20 cellular contexts compared by ENCODE assay signal in genomic region chr9:97276310-97276852, GRCh38.
"Had no signal": no experiment of that assay in that cellular context is flagged by ENCODE, and none has a peak within 500 bp of the region (broad histone marks: within the 10 kb centered on the region; RNA-seq: fewer than 3 reads in every experiment).

No MANE protein-coding gene starts in this region.

- H3K27me3 ChIP-seq: colonic mucosa, gastrocnemius medialis, heart right ventricle, neutrophil, spleen, testis, tibial nerve, upper lobe of right lung, vagina had no signal

- H3K36me3 ChIP-seq: colonic mucosa had no signal

- H3K4me1 ChIP-seq: colonic mucosa, gastrocnemius medialis, heart right ventricle, spleen, testis, tibial nerve, upper lobe of right lung, vagina had no signal

- H3K9me3 ChIP-seq: colonic mucosa, gastrocnemius medialis, heart right ventricle, mucosa of descending colon, neutrophil, spleen, testis, tibial nerve, upper lobe of right lung, vagina had no signal

- DNase-seq: colonic mucosa; dermis blood vessel endothelial cell; gastrocnemius medialis; heart right ventricle; hypothalamus; left colon; mucosa of descending colon; naive thymus-derived CD8-positive, alpha-beta T cell; spleen; stimulated activated CD4-positive, alpha-beta T cell treated with anti-CD3 and anti-CD28 coated beads, Interleukin-15, amount 100 ng/mL, for 24 hours; stimulated activated CD4-positive, alpha-beta T cell treated with anti-CD3 and anti-CD28 coated beads, Interleukin-1b, Interleukin-23, amount 100 ng/mL, for 48 hours; stimulated activated CD4-positive, alpha-beta T cell treated with anti-CD3 and anti-CD28 coated beads, Interleukin-4, amount 100 ng/mL, for 24 hours; testis; upper lobe of right lung had no signal

- ATAC-seq: esophagus mucosa; gastrocnemius medialis; heart right ventricle; left colon; mucosa of descending colon; naive thymus-derived CD8-positive, alpha-beta T cell; sciatic nerve; stimulated activated memory B cell treated with anti-CD40 and anti-IgM and Interleukin-4, amounts not matched to agents 10 μg/mL and 1 μg/mL and 100 μg/mL, for 72 hours; upper lobe of right lung had no signal

- H3K4me3 ChIP-seq: colonic mucosa, gastrocnemius medialis, heart right ventricle, mucosa of descending colon, spleen, testis, tibial nerve, upper lobe of right lung, vagina had no signal

- H3K27ac ChIP-seq: colonic mucosa, gastrocnemius medialis, heart right ventricle, neutrophil, spleen, testis, tibial nerve, upper lobe of right lung, vagina had no signal
